Comparison of ENCODE assay signal across 27 cellular contexts in the genomic region with DNA sequence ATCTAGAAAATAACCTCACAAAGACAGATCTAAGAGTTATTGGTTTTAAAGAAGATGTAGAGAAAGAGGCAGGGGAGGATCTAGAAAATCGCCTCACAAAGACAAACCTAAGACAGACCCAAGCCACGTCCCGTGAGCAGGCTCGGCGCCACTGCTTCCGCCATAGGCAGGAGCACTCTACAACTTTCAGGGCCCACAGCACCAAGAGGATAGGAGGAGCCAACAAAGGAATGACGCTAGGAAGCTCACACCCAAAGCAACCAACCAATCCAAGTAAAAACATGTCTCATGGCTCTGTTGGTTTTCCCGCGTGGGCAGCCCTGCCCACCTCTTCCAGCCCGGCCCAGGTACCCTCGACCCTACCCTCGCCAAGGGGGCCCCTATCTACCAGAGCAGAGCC.
"Had no signal": no experiment of that assay in that cellular context is flagged by ENCODE, and none has a peak within 500 bp of the region (broad histone marks: within the 10 kb centered on the region; RNA-seq: fewer than 3 reads in every experiment).

No MANE protein-coding gene starts in this region.

- ATAC-seq: activated naive CD4-positive, alpha-beta T cell treated with anti-CD3 and anti-CD28 coated beads, Interleukin-2, amount 50 U/mL, for 72 hours; activated naive CD8-positive, alpha-beta T cell treated with anti-CD3 and anti-CD28 coated beads, Interleukin-2, amount 50 U/mL, for 24 hours; activated T-cell treated with anti-CD3 and anti-CD28 coated beads, Interleukin-2, amount 50 U/mL, for 4 hours; T-helper 17 cell had no signal

- H3K4me1 Mint-ChIP-seq: activated B cell treated with CpG ODN at 0.5 μM for 24 hours; activated CD4-positive, alpha-beta T cell treated with anti-CD3 and anti-CD28 coated beads, Interleukin-2, amount 10 ng/mL, durations not matched to agents 24 days and 14 days; T-helper 17 cell had no signal

- H3K27me3 Mint-ChIP-seq: activated B cell treated with CpG ODN at 0.5 μM for 24 hours; activated CD4-positive, alpha-beta T cell treated with anti-CD3 and anti-CD28 coated beads, Interleukin-2, amount 10 ng/mL, durations not matched to agents 24 days and 14 days; activated naive CD8-positive, alpha-beta T cell treated with anti-CD3 and anti-CD28 coated beads, Interleukin-2, amount 50 U/mL, for 24 hours; T-helper 17 cell had no signal

- H3K4me3 Mint-ChIP-seq: activated B cell treated with CpG ODN at 0.5 μM for 24 hours; activated CD4-positive, alpha-beta T cell treated with anti-CD3 and anti-CD28 coated beads, Interleukin-2, amount 10 ng/mL, durations not matched to agents 24 days and 14 days; activated naive CD8-positive, alpha-beta T cell treated with anti-CD3 and anti-CD28 coated beads, Interleukin-2, amount 50 U/mL, for 24 hours; activated T-cell treated with anti-CD3 and anti-CD28 coated beads, Interleukin-2, amount 50 U/mL, for 4 hours; T-helper 17 cell had no signal

- H3K36me3 ChIP-seq: brain microvascular endothelial cell, cardiac muscle cell, MG63, Peyer's patch had no signal

- DNase-seq: activated B cell treated with CpG ODN at 0.5 μM for 24 hours; activated CD4-positive, alpha-beta T cell treated with anti-CD3 and anti-CD28 coated beads for 1 hour; activated CD4-positive, alpha-beta T cell treated with anti-CD3 and anti-CD28 coated beads, Interleukin-2, amount 10 ng/mL, durations not matched to agents 24 days and 14 days; activated CD4-positive, alpha-beta T cell treated with anti-CD3 and anti-CD28 coated beads, Interleukin-2, amount 50 U/mL, for 48 hours; activated CD8-positive, alpha-beta memory T cell treated with anti-CD3 and anti-CD28 coated beads for 24 hours; activated effector memory CD4-positive, alpha-beta T cell treated with anti-CD3 and anti-CD28 coated beads, Interleukin-2, amount 50 U/mL, for 16 hours; activated naive CD4-positive, alpha-beta T cell treated with Interleukin-2 at 50 U/mL for 16 hours; activated naive CD8-positive, alpha-beta T cell treated with anti-CD3 and anti-CD28 coated beads, Interleukin-2, amount 50 U/mL, for 24 hours; activated T-cell treated with anti-CD3 and anti-CD28 coated beads, Interleukin-2, amount 50 U/mL, for 4 hours; amniotic stem cell; brain microvascular endothelial cell; cerebellar nuclear complex; MG63; NCI-H1105; NCI-H1436; NCI-H1694 treated with DMSO at 0.1 percent for 48 hours; NCI-H2081; NCI-H510A treated with DMSO at 0.1 percent for 48 hours; NCI-H69; Peyer's patch; SHP77; T-helper 17 cell; T-helper 9 cell had no signal

- H3K4me3 ChIP-seq: cardiac muscle cell, MG63, Peyer's patch had no signal

- H3K27ac ChIP-seq: brain microvascular endothelial cell, cardiac muscle cell, KMS-11, Peyer's patch, RWPE1 had no signal

- H3K27me3 ChIP-seq: brain microvascular endothelial cell, cardiac muscle cell, MG63, Peyer's patch had no signal

- H3K9me3 ChIP-seq: MG63 had no signal

- H3K27ac Mint-ChIP-seq: activated B cell treated with CpG ODN at 0.5 μM for 24 hours; activated CD4-positive, alpha-beta T cell treated with anti-CD3 and anti-CD28 coated beads, Interleukin-2, amount 10 ng/mL, durations not matched to agents 24 days and 14 days; activated naive CD4-positive, alpha-beta T cell treated with anti-CD3 and anti-CD28 coated beads, Interleukin-2, amount 50 U/mL, for 72 hours; activated naive CD8-positive, alpha-beta T cell treated with anti-CD3 and anti-CD28 coated beads, Interleukin-2, amount 50 U/mL, for 24 hours; T-helper 17 cell had no signal

- H3K4me1 ChIP-seq: Peyer's patch had no signal
